ENCODE assay signal across 1 cellular context in genomic region chr1:21517161-21517589, GRCh38.
A peak's percentile ranks its signal among the peaks of the same experiment; 100 is the strongest.
TF ChIP-seq lines count a peak whose summit lies in the region.

No MANE protein-coding gene starts in this region.

TF ChIP-seq in K562, 482 proteins besides CTCF, POLR2A, EP300 and RAD21 (continued from another document):
- TF ChIP-seq BCLAF1 (IDR thresholded peaks at IDR 0.05; ENCODE audit: borderline replicate concordance in 1 of 2, control insufficient read depth in 1 of 2, low read depth in 2 of 2, low read length in 1 of 2) (no peak), ZBED1 (IDR thresholded peaks at IDR 0.05) (no peak), CEBPZ (IDR thresholded peaks at IDR 0.05; ENCODE audit: borderline replicate concordance, low read depth, low read length) (no peak), CEBPG (CRISPR knock-in tag; IDR thresholded peaks at IDR 0.05) (no peak), CEBPG (tag; conservative IDR thresholded peaks at IDR 0.05 in 1 of 2, IDR thresholded peaks at IDR 0.05 in 1 of 2) (0 out of 4 replicates have a peak, but pooled peaks of 1 of the 2 experiments have one; percentile 17), TCF7L2 (IDR thresholded peaks at IDR 0.05; ENCODE audit: low read depth, low read length) (no peak)
